ENCODE assay signal across 14 cellular contexts in the genomic region with DNA sequence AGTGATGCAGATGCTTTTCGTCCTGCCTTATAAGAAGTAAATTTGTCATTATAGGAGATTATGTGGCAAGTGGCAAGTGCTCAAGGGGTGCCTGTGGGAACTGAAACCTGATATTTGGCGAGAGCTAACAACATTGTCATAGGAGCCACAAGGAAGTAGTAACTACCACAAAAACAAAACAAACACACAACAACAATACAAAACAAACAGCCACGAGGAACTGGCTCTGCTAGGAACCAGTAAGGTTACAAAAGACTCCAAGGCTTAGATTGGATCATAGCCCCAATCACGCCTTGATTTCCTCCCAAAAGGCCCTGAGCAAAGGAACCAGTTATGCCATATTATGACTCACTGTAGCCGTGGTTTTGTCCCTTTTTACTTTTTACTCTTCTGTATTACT.
DNase-seq lines count a peak whose midpoint lies in the region; ATAC-seq, FAIRE-seq and TF ChIP-seq lines count a peak whose summit lies in the region.
"Had no signal": no experiment of that assay in that cellular context is flagged by ENCODE, and none has a peak within 500 bp of the region (broad histone marks: within the 10 kb centered on the region; RNA-seq: fewer than 3 reads in every experiment).

No MANE protein-coding gene starts in this region.

- no peaks in the 10 kb centered on the region for H3K36me3 Mint-ChIP-seq in CD8-positive, alpha-beta T cell

- no peak overlapping the region for H3K4me3 ChIP-seq in keratinocyte (ENCODE audit: control insufficient read depth in 2 of 3, extremely low read depth in 1 of 3, insufficient read depth in 2 of 3, low read depth in 1 of 3, low read length in 3 of 3)
- no peak overlapping the region for H3K4me3 ChIP-seq in CD8-positive, alpha-beta T cell (ENCODE audit: low read depth, low read length)
- H3K4me3 ChIP-seq: left ventricle myocardium inferior, thyroid gland had no signal

- H3K4me2 ChIP-seq in keratinocyte (ENCODE audit: control insufficient read depth, extremely low read depth, insufficient read depth, low read depth, low read length) = peak overlapping the region; percentile 33

- no peak overlapping the region for H3K27ac Mint-ChIP-seq in CD8-positive, alpha-beta T cell

- CTCF ChIA-PET in RWPE1 (lab: Yijun Ruan, JAX) = no interaction called here
- CTCF ChIA-PET in CD8-positive, alpha-beta T cell (lab: Charles Lee) = no interaction called here

- no peak overlapping the region for H3K4me3 Mint-ChIP-seq in CD8-positive, alpha-beta T cell

- no peaks in the 10 kb centered on the region for H3K9me3 ChIP-seq in keratinocyte (ENCODE audit: control insufficient read depth, low read depth, low read length)
- no peaks in the 10 kb centered on the region for H3K9me3 ChIP-seq in CD8-positive, alpha-beta T cell (ENCODE audit: low read length)
- H3K9me3 ChIP-seq: left ventricle myocardium inferior, neutrophil, thyroid gland had no signal

- peaks cover 21% of the 10 kb centered on the region for H3K4me1 ChIP-seq in keratinocyte (ENCODE audit: control insufficient read depth, extremely low read depth, insufficient read depth, low read length)
- H3K4me1 ChIP-seq in CD8-positive, alpha-beta T cell (ENCODE audit: insufficient read depth, low read length) = no peaks in the 10 kb centered on the region
- H3K4me1 ChIP-seq: left ventricle myocardium inferior, thyroid gland had no signal

- no peak overlapping the region for H3K9ac ChIP-seq in keratinocyte (ENCODE audit: control insufficient read depth, extremely low read depth, insufficient read depth, low read length)

- no peak for FAIRE-seq in keratinocyte (lab: Jason Lieb, UNC)

- H3K9me1 ChIP-seq in keratinocyte (ENCODE audit: control insufficient read depth, extremely low read depth, insufficient read depth, low read length) = no peaks in the 10 kb centered on the region

- POLR2A ChIA-PET in RWPE1 (lab: Yijun Ruan, JAX; ENCODE audit: low non-redundant PET) = no interaction called here
- POLR2A ChIA-PET in CD8-positive, alpha-beta T cell (lab: Charles Lee) = no interaction called here

- H4K20me1 ChIP-seq in keratinocyte (ENCODE audit: control insufficient read depth, extremely low read depth, insufficient read depth, low read length) = no peaks in the 10 kb centered on the region

- TF ChIP-seq CTCF in RWPE1 (conservative IDR thresholded peaks at IDR 0.05; ENCODE audit: low read depth) (no peak), keratinocyte (optimal IDR thresholded peaks at IDR 0.05 in 1 of 3, IDR thresholded peaks at IDR 0.05 in 1 of 3, conservative IDR thresholded peaks at IDR 0.05 in 1 of 3; ENCODE audit: extremely low read depth in 1 of 3, insufficient read depth in 2 of 3, low read length in 3 of 3) (no peak)
- no peak for TF ChIP-seq CTCF in CD8-positive, alpha-beta T cell (IDR thresholded peaks at IDR 0.05)

- H3K27me3 Mint-ChIP-seq in CD8-positive, alpha-beta T cell (ENCODE audit: low read depth) = no peaks in the 10 kb centered on the region

- no peaks in the 10 kb centered on the region for H3K4me1 Mint-ChIP-seq in CD8-positive, alpha-beta T cell (ENCODE audit: low read depth)

- DNase-seq in RWPE1 (ENCODE audit: low spot score) (peak; percentile 7), keratinocyte (ENCODE audit: low read depth, low spot score) (no peak), KG1 (lab: John Stamatoyannopoulos, UW) (no peak), AG08396 (ENCODE audit: low spot score) (no peak)
- no peak for DNase-seq in CD8-positive, alpha-beta T cell
- DNase-seq: amygdala; Calu3; effector CD4-positive, alpha-beta T cell; left ventricle myocardium inferior; thyroid gland had no signal

- ATAC-seq in GM18511 (IDR thresholded peaks at IDR 0.05; ENCODE audit: unreplicated experiment) (peak; percentile 63), HG03175 (IDR thresholded peaks at IDR 0.05; ENCODE audit: unreplicated experiment) (peak; percentile 55)
- ATAC-seq in CD8-positive, alpha-beta T cell = no peak
- ATAC-seq: SK-N-SH treated with all-trans-retinoic acid at 6 μM for 48 hours had no signal

- no peaks in the 10 kb centered on the region for H3K36me3 ChIP-seq in keratinocyte (ENCODE audit: control insufficient read depth in 2 of 2, extremely low read depth in 1 of 2, insufficient read depth in 2 of 2, low read length in 2 of 2)
- H3K36me3 ChIP-seq in CD8-positive, alpha-beta T cell (ENCODE audit: insufficient read depth, low read length) = no peaks in the 10 kb centered on the region
- H3K36me3 ChIP-seq: left ventricle myocardium inferior, neutrophil, thyroid gland had no signal

- H3K9me3 Mint-ChIP-seq in CD8-positive, alpha-beta T cell = no peaks in the 10 kb centered on the region

- dilution Hi-C loops in keratinocyte (cut with MboI; ENCODE audit: extremely low pct_ligation_motif_present, low sequenced_read_pairs) = no loop called here

- intact Hi-C loops in CD8-positive, alpha-beta T cell (cut with DNase I, micrococcal nuclease) = no loop called here

- H2AFZ ChIP-seq in keratinocyte (ENCODE audit: control insufficient read depth, low read length) = no peak overlapping the region

- H3K79me2 ChIP-seq in keratinocyte (ENCODE audit: control insufficient read depth, insufficient read depth, low read length) = no peaks in the 10 kb centered on the region

- H3K27ac ChIP-seq in RWPE1 (no peak overlapping the region), keratinocyte (ENCODE audit: control insufficient read depth, insufficient read depth, low read length) (no peak overlapping the region)
- no peak overlapping the region for H3K27ac ChIP-seq in CD8-positive, alpha-beta T cell (ENCODE audit: low read depth, low read length)
- H3K27ac ChIP-seq: left ventricle myocardium inferior, neutrophil, thyroid gland had no signal

- no peaks in the 10 kb centered on the region for H3K27me3 ChIP-seq in keratinocyte (ENCODE audit: control insufficient read depth, extremely low read depth, insufficient read depth, low read length)
- H3K27me3 ChIP-seq in CD8-positive, alpha-beta T cell (ENCODE audit: insufficient read depth, low read length) = no peaks in the 10 kb centered on the region
- H3K27me3 ChIP-seq: neutrophil, thyroid gland had no signal
